In the genomic region with DNA sequence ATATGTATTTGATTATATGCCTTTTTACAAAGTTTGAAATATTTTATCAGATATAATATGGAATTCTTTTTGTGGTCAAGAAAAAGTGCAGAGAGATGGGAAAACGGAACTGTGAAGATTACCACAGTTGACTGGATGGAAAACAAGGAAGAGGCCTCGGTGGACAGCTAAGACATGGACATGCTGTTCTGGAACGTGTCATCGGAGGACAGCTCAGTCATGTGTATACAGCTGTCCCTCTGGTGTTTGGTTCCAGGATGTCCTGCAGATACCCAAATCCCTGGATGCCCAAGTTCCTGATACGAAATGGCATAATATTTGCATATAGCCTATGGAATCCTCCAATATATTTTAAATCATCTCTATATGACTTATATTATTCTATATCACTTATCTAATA, we compare ENCODE assay signal across 30 cellular contexts.
"Had no signal": no experiment of that assay in that cellular context is flagged by ENCODE, and none has a peak within 500 bp of the region (broad histone marks: within the 10 kb centered on the region; RNA-seq: fewer than 3 reads in every experiment).

No MANE protein-coding gene starts in this region.

- H3K9me3 ChIP-seq: lower lobe of right lung, neutrophil, testis, thyroid gland, transverse colon, upper lobe of right lung, uterus had no signal

- H3K27me3 ChIP-seq: neural progenitor cell, right atrium auricular region, sigmoid colon, stomach, testis, thyroid gland, transverse colon, upper lobe of right lung, uterus had no signal

- DNase-seq: hippocampal formation; kidney glomerular epithelial cell; left cardiac atrium; lower lobe of right lung; mammary epithelial cell; mesenchymal stem cell; naive B cell; natural killer cell; nephron progenitor cell; occipital lobe; sigmoid colon; stimulated activated CD4-positive, alpha-beta T cell treated with anti-CD3 and anti-CD28 coated beads, Interleukin-1b, Interleukin-23, amount 100 ng/mL, for 48 hours; stimulated activated CD4-positive, alpha-beta T cell treated with anti-CD3 and anti-CD28 coated beads, Interleukin-2, amount 100 ng/mL, for 48 hours; stimulated activated CD4-positive, alpha-beta T cell treated with anti-CD3 and anti-CD28 coated beads, Interleukin-4, amount 100 ng/mL, for 4 hours; stimulated activated CD8-positive, alpha-beta memory T cell treated with anti-CD3 and anti-CD28 coated beads, Interleukin-4, amount 100 ng/mL, for 48 hours; stimulated activated naive CD8-positive, alpha-beta T cell treated with anti-CD3 and anti-CD28 coated beads, Interleukin-15, Interleukin-2, amounts not matched to agents 100 U/mL and 50 U/mL, for 24 hours; stomach; testis; thyroid gland; transverse colon; upper lobe of right lung; uterus had no signal

- H3K4me1 ChIP-seq: right atrium auricular region, testis, thyroid gland, transverse colon, upper lobe of right lung, uterus had no signal

- H3K4me3 Mint-ChIP-seq: naive B cell; natural killer cell; nephron progenitor cell; neural progenitor cell; stimulated activated memory B cell treated with anti-CD40 and anti-IgM and Interleukin-4, amounts not matched to agents 10 μg/mL and 1 μg/mL and 100 μg/mL, for 72 hours had no signal

- H3K9me3 Mint-ChIP-seq: natural killer cell had no signal

- ATAC-seq: left cardiac atrium; left lobe of liver; lower lobe of right lung; natural killer cell; stimulated activated memory B cell treated with anti-CD40 and anti-IgM and Interleukin-4, amounts not matched to agents 10 μg/mL and 1 μg/mL and 100 μg/mL, for 72 hours; stimulated activated naive CD8-positive, alpha-beta T cell treated with anti-CD3 and anti-CD28 coated beads, Interleukin-15, Interleukin-2, amounts not matched to agents 100 U/mL and 50 U/mL, for 24 hours; upper lobe of right lung had no signal

- H3K27me3 Mint-ChIP-seq: progenitor cell of endocrine pancreas had no signal

- FAIRE-seq: keratinocyte had no signal

- H3K36me3 ChIP-seq: lower lobe of right lung, neural progenitor cell, neutrophil, right atrium auricular region, sigmoid colon, stomach, thyroid gland, upper lobe of right lung, uterus had no signal

- H3K4me3 ChIP-seq: lower lobe of right lung, neural progenitor cell, right atrium auricular region, sigmoid colon, smooth muscle cell, stomach, testis, thyroid gland, transverse colon, upper lobe of right lung, uterus had no signal

- H3K27ac ChIP-seq: lower lobe of right lung, neural progenitor cell, neutrophil, right atrium auricular region, sigmoid colon, stomach, testis, thyroid gland, transverse colon, upper lobe of right lung, uterus had no signal

- H3K36me3 Mint-ChIP-seq: naive B cell; natural killer cell; neural progenitor cell; stimulated activated memory B cell treated with anti-CD40 and anti-IgM and Interleukin-4, amounts not matched to agents 10 μg/mL and 1 μg/mL and 100 μg/mL, for 72 hours had no signal

- H3K4me1 Mint-ChIP-seq: naive B cell; natural killer cell; stimulated activated memory B cell treated with anti-CD40 and anti-IgM and Interleukin-4, amounts not matched to agents 10 μg/mL and 1 μg/mL and 100 μg/mL, for 72 hours had no signal
